In the genomic region with DNA sequence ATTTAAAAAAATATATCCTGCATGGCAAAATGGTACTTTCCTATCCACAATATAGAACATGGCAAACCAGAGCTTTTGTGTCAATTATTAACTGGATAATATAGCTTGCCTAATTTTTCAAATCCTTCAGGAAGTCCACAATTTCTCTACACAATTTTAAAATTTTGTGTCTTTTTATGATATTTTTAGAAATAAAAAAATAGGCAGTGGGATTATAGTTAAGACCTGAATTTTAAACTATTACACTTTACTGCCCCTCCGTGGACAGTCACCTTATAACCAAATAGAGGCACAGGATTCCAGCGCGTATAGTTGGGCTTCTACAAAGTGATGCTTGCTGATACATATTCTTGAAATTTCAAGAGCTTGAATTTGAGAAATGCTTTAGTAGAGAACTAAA, we compare ENCODE assay signal across 8 cellular contexts. TPM values are rescaled to one million over a fixed set of nuclear protein-coding genes. Genes with fewer than 3 reads are reported as not detected.
DNase-seq lines count a peak whose midpoint lies in the region; ATAC-seq, FAIRE-seq and TF ChIP-seq lines count a peak whose summit lies in the region.

No MANE protein-coding gene starts in this region.

- H3K36me3 Mint-ChIP-seq in CD14-positive monocyte, result peaks cover 0 to 8% of the 10 kb centered on the region in 2 donors

- FAIRE-seq in GM19239 (lab: Jason Lieb, UNC) (peak; percentile 75), H54 (lab: Jason Lieb, UNC) (no peak)

- DNase-seq in CD14-positive monocyte (ENCODE audit: low spot score) (no peak), GM19239 (ENCODE audit: insufficient read length, low spot score) (peak; percentile 23), OCI-LY7 (ENCODE audit: low spot score) (peak; percentile 66), body of pancreas (peak; percentile 37 to 63 (median 48)), left colon (peak in 1 of 2 donors; percentile 29), testis (peak; percentile 61), H54 (ENCODE audit: insufficient read length, low spot score) (no peak)

- POLR2A ChIA-PET in OCI-LY7 (lab: Charles Lee), result interaction anchor here (0.7 to 1.5 kb wide), 2 partner anchors 138 to 173 kb away, joined by 3 to 8 read pairs; no protein-coding TSS in a partner anchor

- BruUV-seq in OCI-LY7 (replicated peaks; lab: Mats Ljungman, UMichigan), result no TSS peak

- CTCF ChIA-PET in OCI-LY7 (lab: Charles Lee; ENCODE audit: unreplicated experiment), result interaction anchor here (0.6 to 1.2 kb wide), 2 partner anchors 136 to 520 kb away, joined by 3 to 6 read pairs; no protein-coding TSS in a partner anchor

- peak overlapping the region in 1 of 2 donors; percentile 39 for H3K4me3 Mint-ChIP-seq in CD14-positive monocyte

- H3K4me1 ChIP-seq in OCI-LY7 (ENCODE audit: insufficient read depth, low read length, poor library complexity, severe bottlenecking) (peaks cover 23% of the 10 kb centered on the region), body of pancreas (peaks cover 14% of the 10 kb centered on the region), testis (peaks cover 13% of the 10 kb centered on the region)

- H3K27ac ChIP-seq in OCI-LY7 (ENCODE audit: low read depth, low read length, poor library complexity, severe bottlenecking) (no peak overlapping the region), body of pancreas (no peak overlapping the region), testis (no peak overlapping the region)

- peaks cover 11% of the 10 kb centered on the region; the same call in 1 of the 2 replicates for H3K36me3 ChIP-seq in OCI-LY7 (ENCODE audit: insufficient read depth, low read length)
- no peaks in the 10 kb centered on the region for H3K36me3 ChIP-seq in body of pancreas (replicated peaks in 1 of 2; ENCODE audit: insufficient read depth in 1 of 2, low read depth in 2 of 2)
- H3K36me3 ChIP-seq in testis (ENCODE audit: low read depth, missing control alignments), result no peaks in the 10 kb centered on the region

- H4K20me1 ChIP-seq in OCI-LY7 (ENCODE audit: insufficient read depth, low read length), result no peaks in the 10 kb centered on the region

- peaks cover 16% of the 10 kb centered on the region; the same call in 1 of the 2 replicates for H3K79me2 ChIP-seq in OCI-LY7 (ENCODE audit: insufficient read depth, low read depth, low read length)

- H3K4me3 ChIP-seq in OCI-LY7 (ENCODE audit: low read depth, low read length, poor library complexity, severe bottlenecking) (no peak overlapping the region), body of pancreas (no peak overlapping the region), testis (no peak overlapping the region)

- peaks cover 36% of the 10 kb centered on the region for H3K4me1 Mint-ChIP-seq in CD14-positive monocyte

- H3K27me3 Mint-ChIP-seq in CD14-positive monocyte (ENCODE audit: low read depth in 3 of 3), result peaks cover 49 to 60% (median 56%) of the 10 kb centered on the region in 3 donors

- H3K9me3 Mint-ChIP-seq in CD14-positive monocyte, result peaks cover 0 to 4% (median 0%) of the 10 kb centered on the region in 7 donors

- intact Hi-C loops in CD14-positive monocyte (cut with micrococcal nuclease) (loop anchor here (5.0 to 10.0 kb wide), 3 partner anchors 157 to 520 kb away; no protein-coding TSS in a partner anchor), OCI-LY7 (cut with micrococcal nuclease; ENCODE audit: unreplicated experiment) (loop anchor here (5.0 kb wide), 3 partner anchors 110 to 370 kb away; partner anchors contain the start of gene MAFF), body of pancreas (cut with DNase I) (loop anchor here (10.0 kb wide), 1 partner anchor 527 kb away; no protein-coding TSS in a partner anchor), left colon (cut with DNase I, micrococcal nuclease) (no loop called here), testis (cut with DNase I; ENCODE audit: low total_unique reads) (loop anchor here (10.0 kb wide), 1 partner anchor 517 kb away; the partner anchor contains the start of gene PICK1)

- ATAC-seq in body of pancreas, result no peak
- peak; percentile 41 for ATAC-seq in left colon
- no peak for ATAC-seq in GM18907 (IDR thresholded peaks at IDR 0.05; ENCODE audit: unreplicated experiment)

- H3K4me2 ChIP-seq in OCI-LY7 (ENCODE audit: low read length), result peak overlapping the region; percentile 73; the same call in 1 of the 2 replicates

- no peaks in the 10 kb centered on the region for H3K9me2 ChIP-seq in OCI-LY7 (ENCODE audit: insufficient read depth, low read length)

- H3K9me3 ChIP-seq in OCI-LY7 (ENCODE audit: low read length) (no peaks in the 10 kb centered on the region), body of pancreas (no peaks in the 10 kb centered on the region), testis (no peaks in the 10 kb centered on the region)

- H3K27me3 ChIP-seq in body of pancreas (no peaks in the 10 kb centered on the region), testis (no peaks in the 10 kb centered on the region)

- H2AFZ ChIP-seq in OCI-LY7 (ENCODE audit: low read length), result no peak overlapping the region

- TF ChIP-seq POLR2A in body of pancreas (IDR thresholded peaks at IDR 0.05), result no peak
- no peak for TF ChIP-seq POLR2A in testis (IDR thresholded peaks at IDR 0.05)
- TF ChIP-seq POLR2A in H54 (IDR thresholded peaks at IDR 0.05; ENCODE audit: low read depth, low read length), result no peak

- no peak overlapping the region for H3K27ac Mint-ChIP-seq in CD14-positive monocyte

- TF ChIP-seq CTCF in CD14-positive monocyte (IDR thresholded peaks at IDR 0.05) (peak; percentile 77), OCI-LY7 (conservative IDR thresholded peaks at IDR 0.05; ENCODE audit: low read length) (peak; percentile 93), body of pancreas (IDR thresholded peaks at IDR 0.05) (peak; percentile 12 to 58 (median 51)), testis (IDR thresholded peaks at IDR 0.05) (peak in 2 of 3 experiments; percentile 23 to 59)

- 1 to 3% methylated on average over 3 of the region's 3 CpGs for WGBS in body of pancreas, 2 donors
- 25 to 27% methylated on average over 3 of the region's 3 CpGs for WGBS in testis, 2 donors

RNA-seq across cellular contexts. Expression of gene DMC1, which starts 2.1 kb away (rescaled TPM):
- not detected for polyA plus RNA-seq in CD14-positive monocyte
- total RNA-seq in OCI-LY7 (2014; rRNA removed; shearing (Covaris generic)), result 44.3 and 84.7 TPM in 2 replicates
- 40.6 and 60.8 TPM in 2 replicates for total RNA-seq in OCI-LY7 (2022)
- under 1 TPM in 1 of 2 donors, not detected in 1; 0.78 TPM for total RNA-seq in body of pancreas
- total RNA-seq in left colon, result 1 to 10 TPM in 1 of 2 donors, under 1 TPM in 1; 0.87 to 1.2 TPM
- total RNA-seq in testis, result 10 to 100 TPM in 1 of 2 donors, 1 to 10 TPM in 1; 8.9 to 17.6 TPM
- polyA plus RNA-seq in testis (ENCODE audit: insufficient read depth, low read depth, low replicate concordance), result 18.3 TPM

Comparison
In these comparisons a context has a peak if more than half of its experiments do, and no peak if none do; other contexts are left out.
1. DNase-seq: peak in GM19239 (single experiment), OCI-LY7 (single experiment), body of pancreas (4 of 4) and testis (single experiment); none in CD14-positive monocyte (single experiment) and H54 (single experiment).
2. CTCF ChIP-seq: peak in every context shown above with its lines; median percentile 93 in OCI-LY7; 77 in CD14-positive monocyte; 51 in body of pancreas; 41 in testis.
3. RNA of gene DMC1, which starts 2.1 kb away (total RNA-seq): 40.6 to 84.7 TPM in OCI-LY7 and 8.9 to 17.6 TPM in testis; 0.87 to 1.2 TPM in left colon and 0.78 TPM in body of pancreas; every median in the first group is over 4 times any median in the second.
4. intact Hi-C loops: an anchor here in CD14-positive monocyte (5.0 to 10.0 kb wide), OCI-LY7 (5.0 kb wide), body of pancreas (10.0 kb wide) and testis (10.0 kb wide); none called in left colon.